Comparison of ENCODE assay signal across 22 cellular contexts in the genomic region with DNA sequence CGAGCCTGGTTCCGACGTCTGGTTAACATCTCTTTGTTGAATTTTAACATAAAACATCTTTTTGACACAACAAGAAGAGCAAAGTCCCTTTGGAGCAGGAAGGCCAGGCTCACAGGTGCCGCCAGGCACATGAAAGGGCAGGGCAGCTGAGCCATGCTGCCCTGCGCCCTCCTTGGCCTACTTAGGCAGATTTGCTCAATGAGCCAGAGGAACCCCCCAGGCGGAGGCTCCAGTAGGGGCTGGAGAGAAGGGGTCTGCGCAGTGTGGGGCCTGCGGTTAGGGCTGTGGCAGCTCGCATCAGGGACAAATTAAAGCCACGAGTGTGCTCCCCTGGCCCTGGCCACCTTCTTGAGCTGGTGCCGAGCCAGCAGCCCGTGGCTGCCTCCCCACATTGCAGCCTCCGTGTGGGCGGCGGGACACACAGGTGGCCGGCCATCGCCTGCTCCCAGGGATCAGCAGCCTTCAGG. TPM values are rescaled to one million over a fixed set of nuclear protein-coding genes. Genes with fewer than 3 reads are reported as not detected.
"Had no signal": no experiment of that assay in that cellular context is flagged by ENCODE, and none has a peak within 500 bp of the region (broad histone marks: within the 10 kb centered on the region; RNA-seq: fewer than 3 reads in every experiment).

No MANE protein-coding gene starts in this region.

- DNase-seq: activated CD4-positive, alpha-beta T cell treated with anti-CD3 and anti-CD28 coated beads for 36 hours; activated CD4-positive, alpha-beta T cell treated with anti-CD3 and anti-CD28 coated beads, Interleukin-2, amount 50 U/mL, for 48 hours; activated CD8-positive, alpha-beta memory T cell treated with anti-CD3 and anti-CD28 coated beads, Interleukin-2, amount 10 ng/mL, durations not matched to agents 7 days and 5 days; activated naive CD4-positive, alpha-beta T cell treated with anti-CD3 and anti-CD28 coated beads, Interleukin-2, amount 50 U/mL, for 16 hours; activated T-cell treated with anti-CD3 and anti-CD28 coated beads, Interleukin-2, amount 50 U/mL, for 24 hours; endodermal cell; foreskin keratinocyte; naive B cell; stimulated activated naive CD4-positive, alpha-beta T cell treated with Interleukin-2 at 50 U/mL for 16 hours; thyroid gland had no signal

- H3K27me3 ChIP-seq: ascending aorta, breast epithelium, foreskin keratinocyte, hepatocyte, pancreas, thyroid gland had no signal

- H3K9me3 ChIP-seq: ascending aorta, breast epithelium, pancreas, thyroid gland had no signal

- H3K4me1 ChIP-seq: breast epithelium, foreskin keratinocyte, pancreas, thyroid gland had no signal

- H3K4me3 ChIP-seq: ascending aorta, breast epithelium, hepatocyte, pancreas, SK-N-MC, thyroid gland had no signal

- H3K27ac ChIP-seq: ascending aorta, breast epithelium, epithelial cell of prostate, foreskin keratinocyte, hepatocyte, pancreas, SK-N-MC, thyroid gland had no signal

- ATAC-seq: activated CD4-positive, alpha-beta T cell treated with anti-CD3 and anti-CD28 coated beads for 36 hours; activated CD8-positive, alpha-beta memory T cell treated with anti-CD3 and anti-CD28 coated beads, Interleukin-2, amount 10 ng/mL, durations not matched to agents 7 days and 5 days; foreskin keratinocyte; WTC11 had no signal

- H3K36me3 ChIP-seq: ascending aorta, breast epithelium, pancreas, thyroid gland had no signal

RNA-seq across cellular contexts. Expression of gene SLC22A12, which starts 9.9 kb away (rescaled TPM):
- total RNA-seq: activated CD4-positive, alpha-beta T cell treated with anti-CD3 and anti-CD28 coated beads for 36 hours; activated CD8-positive, alpha-beta memory T cell treated with anti-CD3 and anti-CD28 coated beads, Interleukin-2, amount 10 ng/mL, durations not matched to agents 7 days and 5 days; ascending aorta; breast epithelium; dermis microvascular lymphatic vessel endothelial cell; endodermal cell; foreskin keratinocyte; hepatocyte; mononuclear cell; pancreas; subcutaneous adipose tissue; T-helper 2 cell treated with Interferon-gamma antibody and Interleukin-4, amounts not matched to agents 100 ng/mL and 5 ng/mL, for 36 hours; thyroid gland; urinary bladder; WTC11 had no signal
- polyA plus RNA-seq: foreskin keratinocyte, pancreas, urinary bladder had no signal

RNA-seq across cellular contexts. Expression of gene SLC22A11, which starts 25.3 kb away (rescaled TPM):
- total RNA-seq: activated CD8-positive, alpha-beta memory T cell treated with anti-CD3 and anti-CD28 coated beads, Interleukin-2, amount 10 ng/mL, durations not matched to agents 7 days and 5 days; ascending aorta; breast epithelium; dermis microvascular lymphatic vessel endothelial cell; endodermal cell; foreskin keratinocyte; mononuclear cell; subcutaneous adipose tissue; T-helper 2 cell treated with Interferon-gamma antibody and Interleukin-4, amounts not matched to agents 100 ng/mL and 5 ng/mL, for 36 hours; thyroid gland; urinary bladder; WTC11 had no signal
- polyA plus RNA-seq: foreskin keratinocyte had no signal
